9 cellular contexts compared by ENCODE assay signal in the genomic region with DNA sequence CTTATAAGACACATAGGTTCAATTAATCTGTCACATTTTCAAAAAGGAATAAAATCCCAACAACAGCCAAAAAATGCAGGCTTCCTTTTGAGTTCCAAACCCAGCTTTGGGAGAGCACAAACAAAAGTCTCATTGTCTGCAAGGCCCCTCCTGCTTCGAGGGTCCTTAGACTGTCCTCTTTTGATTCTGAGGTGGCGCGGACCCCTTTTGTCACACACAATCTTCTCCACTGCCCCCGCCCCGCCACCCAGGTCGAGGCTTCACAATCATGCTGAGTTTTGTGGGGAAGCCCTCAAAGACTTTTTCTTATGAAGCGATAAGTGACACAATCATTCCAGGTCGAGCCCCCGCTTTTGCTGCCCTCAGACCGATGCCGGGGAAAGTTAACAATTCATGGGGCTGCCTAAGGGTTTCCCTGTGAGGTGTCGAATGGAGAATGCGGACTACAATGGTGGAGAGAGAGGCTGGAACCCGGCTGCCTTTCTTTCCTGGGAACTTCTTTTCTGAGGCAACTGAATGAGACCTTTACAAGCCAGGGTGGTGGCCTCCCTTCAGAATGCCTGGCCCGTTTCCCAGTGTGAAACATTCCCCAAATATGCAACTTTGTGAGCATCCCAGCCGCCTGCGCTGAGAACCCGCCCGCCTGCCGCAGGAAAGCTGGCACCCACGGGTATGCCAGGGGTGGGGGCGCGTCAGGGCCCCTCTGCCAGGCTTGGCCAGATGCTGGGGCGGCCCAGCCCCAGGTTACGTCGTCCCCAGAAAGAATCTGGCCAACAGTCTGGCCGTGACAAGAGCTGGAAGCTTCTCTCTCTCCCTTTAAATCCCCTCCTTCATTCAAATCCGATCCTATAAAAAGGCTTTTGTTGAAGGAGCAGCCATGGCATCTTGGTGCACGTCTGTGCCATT.
DNase-seq lines count a peak whose midpoint lies in the region; ATAC-seq, FAIRE-seq and TF ChIP-seq lines count a peak whose summit lies in the region.
"Had no signal": no experiment of that assay in that cellular context is flagged by ENCODE, and none has a peak within 500 bp of the region (broad histone marks: within the 10 kb centered on the region; RNA-seq: fewer than 3 reads in every experiment).

No MANE protein-coding gene starts in this region.

- no peaks in the 10 kb centered on the region for H3K27me3 ChIP-seq in pancreas

- no peak for TF ChIP-seq CTCF in pancreas (IDR thresholded peaks at IDR 0.05)
- no peak for TF ChIP-seq CTCF in GM13976 (IDR thresholded peaks at IDR 0.05; ENCODE audit: borderline replicate concordance, control extremely low read depth, extremely low read depth, insufficient read depth, missing control alignments)

- H3K4me3 ChIP-seq in pancreas, result no peak overlapping the region

- no peaks in the 10 kb centered on the region for H3K36me3 ChIP-seq in pancreas

- peak; percentile 82 for ATAC-seq in SK-N-SH treated with all-trans-retinoic acid at 6 μM for 48 hours
- ATAC-seq in pancreas, result peak; percentile 46 to 84 (median 72)
- ATAC-seq in GM18867 (IDR thresholded peaks at IDR 0.05; ENCODE audit: unreplicated experiment), result no peak

- H3K27ac ChIP-seq in pancreas, result no peak overlapping the region

- intact Hi-C loops in pancreas (cut with DNase I), result no loop called here

- in situ Hi-C loops in GM13976 (cut with MboI; ENCODE audit: low sequenced_read_pairs, unreplicated experiment), result no loop called here

- H3K4me1 ChIP-seq in pancreas, result no peaks in the 10 kb centered on the region

- WGBS in pancreas, 2 donors, result 48 to 50% methylated on average over 29 of the region's 29 CpGs

- FAIRE-seq in pancreas (lab: Jason Lieb, UNC), result no peak

- DNase-seq in C1 segment of cervical spinal cord (lab: John Stamatoyannopoulos, UW) (peak in 11 of 14 donors; percentile 8 to 85 (median 64)), fibroblast of the conjunctiva (ENCODE audit: low read depth) (peak; percentile 75), pancreas (peak in 4 of 6 donors; percentile 26 to 48 (median 37)), GM13976 (ENCODE audit: low spot score) (no peak), HK-2 (ENCODE audit: unreplicated experiment) (no peak), NCI-H2171 treated with DMSO at 0.1 percent for 48 hours (lab: John Stamatoyannopoulos, UW) (no peak)
- DNase-seq: activated CD4-positive, CD25-positive, alpha-beta regulatory T cell treated with anti-CD3 and anti-CD28 coated beads, Interleukin-2, amount 50 U/mL, for 72 hours had no signal

- no peaks in the 10 kb centered on the region for H3K9me3 ChIP-seq in pancreas

TF ChIP-seq in SK-N-SH treated with all-trans-retinoic acid at 6 μM for 48 hours, 23 proteins besides CTCF, POLR2A, EP300 and RAD21:
- TF ChIP-seq, protein P1, sequence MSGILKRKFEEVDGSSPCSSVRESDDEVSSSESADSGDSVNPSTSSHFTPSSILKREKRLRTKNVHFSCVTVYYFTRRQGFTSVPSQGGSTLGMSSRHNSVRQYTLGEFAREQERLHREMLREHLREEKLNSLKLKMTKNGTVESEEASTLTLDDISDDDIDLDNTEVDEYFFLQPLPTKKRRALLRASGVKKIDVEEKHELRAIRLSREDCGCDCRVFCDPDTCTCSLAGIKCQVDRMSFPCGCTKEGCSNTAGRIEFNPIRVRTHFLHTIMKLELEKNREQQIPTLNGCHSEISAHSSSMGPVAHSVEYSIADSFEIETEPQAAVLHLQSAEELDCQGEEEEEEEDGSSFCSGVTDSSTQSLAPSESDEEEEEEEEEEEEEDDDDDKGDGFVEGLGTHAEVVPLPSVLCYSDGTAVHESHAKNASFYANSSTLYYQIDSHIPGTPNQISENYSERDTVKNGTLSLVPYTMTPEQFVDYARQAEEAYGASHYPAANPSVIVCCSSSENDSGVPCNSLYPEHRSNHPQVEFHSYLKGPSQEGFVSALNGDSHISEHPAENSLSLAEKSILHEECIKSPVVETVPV (CRISPR knock-in tag; IDR thresholded peaks at IDR 0.05), result no peak
- TF ChIP-seq PPARA (CRISPR knock-in tag; IDR thresholded peaks at IDR 0.05; ENCODE audit: borderline replicate concordance) (no peak), ZFP3 (CRISPR knock-in tag; IDR thresholded peaks at IDR 0.05) (0 out of 2 replicates have a peak, but pooled peaks have one; percentile 52), TCF4 (CRISPR knock-in tag; IDR thresholded peaks at IDR 0.05; ENCODE audit: borderline replicate concordance) (no peak)
- TF ChIP-seq, protein P2, sequence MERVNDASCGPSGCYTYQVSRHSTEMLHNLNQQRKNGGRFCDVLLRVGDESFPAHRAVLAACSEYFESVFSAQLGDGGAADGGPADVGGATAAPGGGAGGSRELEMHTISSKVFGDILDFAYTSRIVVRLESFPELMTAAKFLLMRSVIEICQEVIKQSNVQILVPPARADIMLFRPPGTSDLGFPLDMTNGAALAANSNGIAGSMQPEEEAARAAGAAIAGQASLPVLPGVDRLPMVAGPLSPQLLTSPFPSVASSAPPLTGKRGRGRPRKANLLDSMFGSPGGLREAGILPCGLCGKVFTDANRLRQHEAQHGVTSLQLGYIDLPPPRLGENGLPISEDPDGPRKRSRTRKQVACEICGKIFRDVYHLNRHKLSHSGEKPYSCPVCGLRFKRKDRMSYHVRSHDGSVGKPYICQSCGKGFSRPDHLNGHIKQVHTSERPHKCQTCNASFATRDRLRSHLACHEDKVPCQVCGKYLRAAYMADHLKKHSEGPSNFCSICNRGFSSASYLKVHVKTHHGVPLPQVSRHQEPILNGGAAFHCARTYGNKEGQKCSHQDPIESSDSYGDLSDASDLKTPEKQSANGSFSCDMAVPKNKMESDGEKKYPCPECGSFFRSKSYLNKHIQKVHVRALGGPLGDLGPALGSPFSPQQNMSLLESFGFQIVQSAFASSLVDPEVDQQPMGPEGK (CRISPR knock-in tag; IDR thresholded peaks at IDR 0.05; ENCODE audit: borderline replicate concordance), result peak; percentile 88; the same call in 1 of the 2 replicates

Comparison
In these comparisons a context has a peak if more than half of its experiments do, and no peak if none do; other contexts are left out.
1. DNase-seq: peak in C1 segment of cervical spinal cord (11 of 14), fibroblast of the conjunctiva (single experiment) and pancreas (4 of 6); none in GM13976 (single experiment), HK-2 (single experiment) and NCI-H2171 treated with DMSO at 0.1 percent for 48 hours (single experiment).